In genomic region chr4:169000315-169000714, GRCh38 we compare ENCODE assay signal across 31 cellular contexts.
"Had no signal": no experiment of that assay in that cellular context is flagged by ENCODE, and none has a peak within 500 bp of the region (broad histone marks: within the 10 kb centered on the region; RNA-seq: fewer than 3 reads in every experiment).

No MANE protein-coding gene starts in this region.

- H3K27ac ChIP-seq: body of pancreas, cardiac muscle cell, colonic mucosa, gastrocnemius medialis, neutrophil, psoas muscle, SK-N-MC, testis, upper lobe of left lung had no signal

- H3K9me3 ChIP-seq: body of pancreas, colonic mucosa, gastrocnemius medialis, neutrophil, psoas muscle, testis, upper lobe of left lung had no signal

- DNase-seq: activated B cell treated with CpG ODN at 0.5 μM for 24 hours; activated CD4-positive, alpha-beta T cell treated with anti-CD3 and anti-CD28 coated beads, Interleukin-2, amount 50 U/mL, for 1 hour; activated CD8-positive, alpha-beta memory T cell treated with anti-CD3 and anti-CD28 coated beads, Interleukin-2, amount 10 ng/mL, durations not matched to agents 7 days and 5 days; activated CD8-positive, alpha-beta T cell treated with anti-CD3 and anti-CD28 coated beads, Interleukin-2, amount 10 ng/mL, durations not matched to agents 7 days and 5 days; activated naive CD4-positive, alpha-beta T cell; activated T-cell treated with anti-CD3 and anti-CD28 coated beads, Interleukin-2, amount 50 U/mL, for 72 hours; anterior cingulate cortex; body of pancreas; cerebellar nuclear complex; colonic mucosa; effector memory CD8-positive, alpha-beta T cell; erythroblast; gastrocnemius medialis; glutamatergic neuron; islet precursor cell; left ventricle myocardium superior; mammary epithelial cell; midbrain; natural killer cell; psoas muscle; stimulated activated CD4-positive, alpha-beta T cell treated with anti-CD3 and anti-CD28 coated beads, Interleukin-15, amount 100 ng/mL, for 24 hours; stimulated activated CD4-positive, alpha-beta T cell treated with anti-CD3 and anti-CD28 coated beads, Interleukin-2, amount 100 ng/mL, for 24 hours; stimulated activated naive CD4-positive, alpha-beta T cell; SW 1271; testis; upper lobe of left lung had no signal

- H3K27me3 ChIP-seq: body of pancreas, cardiac muscle cell, colonic mucosa, gastrocnemius medialis, neutrophil, testis, upper lobe of left lung had no signal

- H3K9me3 Mint-ChIP-seq: activated B cell treated with CpG ODN at 0.5 μM for 24 hours; activated naive CD4-positive, alpha-beta T cell treated with anti-CD3 and anti-CD28 coated beads, Interleukin-2, amount 50 U/mL, for 72 hours; activated T-cell treated with anti-CD3 and anti-CD28 coated beads, Interleukin-2, amount 50 U/mL, for 72 hours; effector memory CD8-positive, alpha-beta T cell; natural killer cell; T-helper 1 cell treated with Interleukin-12 subunit alpha and Interleukin-12 subunit beta and Interleukin-4 antibody, amounts not matched to agents 30 μg/mL and 1 μg/mL, for 36 hours had no signal

- H3K4me1 Mint-ChIP-seq: activated CD8-positive, alpha-beta memory T cell treated with anti-CD3 and anti-CD28 coated beads, Interleukin-2, amount 10 ng/mL, durations not matched to agents 7 days and 5 days had no signal

- H3K27me3 Mint-ChIP-seq: activated B cell treated with CpG ODN at 0.5 μM for 24 hours; activated CD8-positive, alpha-beta memory T cell treated with anti-CD3 and anti-CD28 coated beads, Interleukin-2, amount 10 ng/mL, durations not matched to agents 7 days and 5 days; effector memory CD8-positive, alpha-beta T cell had no signal

- H3K4me3 Mint-ChIP-seq: activated B cell treated with CpG ODN at 0.5 μM for 24 hours; activated CD8-positive, alpha-beta memory T cell treated with anti-CD3 and anti-CD28 coated beads, Interleukin-2, amount 10 ng/mL, durations not matched to agents 7 days and 5 days; activated CD8-positive, alpha-beta T cell treated with anti-CD3 and anti-CD28 coated beads, Interleukin-2, amount 10 ng/mL, durations not matched to agents 7 days and 5 days; activated T-cell treated with anti-CD3 and anti-CD28 coated beads, Interleukin-2, amount 50 U/mL, for 72 hours; effector memory CD8-positive, alpha-beta T cell; natural killer cell; T-helper 1 cell treated with Interleukin-12 subunit alpha and Interleukin-12 subunit beta and Interleukin-4 antibody, amounts not matched to agents 30 μg/mL and 1 μg/mL, for 36 hours had no signal

- H3K4me3 ChIP-seq: body of pancreas, cardiac muscle cell, colonic mucosa, gastrocnemius medialis, psoas muscle, SK-N-MC, testis, upper lobe of left lung had no signal

- H3K4me1 ChIP-seq: colonic mucosa, testis, upper lobe of left lung had no signal

- ATAC-seq: activated CD8-positive, alpha-beta memory T cell treated with anti-CD3 and anti-CD28 coated beads, Interleukin-2, amount 10 ng/mL, durations not matched to agents 7 days and 5 days; activated CD8-positive, alpha-beta T cell treated with anti-CD3 and anti-CD28 coated beads, Interleukin-2, amount 10 ng/mL, durations not matched to agents 7 days and 5 days; activated naive CD4-positive, alpha-beta T cell treated with anti-CD3 and anti-CD28 coated beads, Interleukin-2, amount 50 U/mL, for 72 hours; activated T-cell treated with anti-CD3 and anti-CD28 coated beads, Interleukin-2, amount 50 U/mL, for 72 hours; body of pancreas; effector memory CD8-positive, alpha-beta T cell; gastrocnemius medialis; natural killer cell; psoas muscle had no signal

- H3K27ac Mint-ChIP-seq: activated B cell treated with CpG ODN at 0.5 μM for 24 hours; activated CD8-positive, alpha-beta memory T cell treated with anti-CD3 and anti-CD28 coated beads, Interleukin-2, amount 10 ng/mL, durations not matched to agents 7 days and 5 days; activated CD8-positive, alpha-beta T cell treated with anti-CD3 and anti-CD28 coated beads, Interleukin-2, amount 10 ng/mL, durations not matched to agents 7 days and 5 days; activated naive CD4-positive, alpha-beta T cell treated with anti-CD3 and anti-CD28 coated beads, Interleukin-2, amount 50 U/mL, for 72 hours; activated T-cell treated with anti-CD3 and anti-CD28 coated beads, Interleukin-2, amount 50 U/mL, for 72 hours; natural killer cell; T-helper 1 cell treated with Interleukin-12 subunit alpha and Interleukin-12 subunit beta and Interleukin-4 antibody, amounts not matched to agents 30 μg/mL and 1 μg/mL, for 36 hours had no signal
